ENCODE assay signal across 8 cellular contexts in the genomic region with DNA sequence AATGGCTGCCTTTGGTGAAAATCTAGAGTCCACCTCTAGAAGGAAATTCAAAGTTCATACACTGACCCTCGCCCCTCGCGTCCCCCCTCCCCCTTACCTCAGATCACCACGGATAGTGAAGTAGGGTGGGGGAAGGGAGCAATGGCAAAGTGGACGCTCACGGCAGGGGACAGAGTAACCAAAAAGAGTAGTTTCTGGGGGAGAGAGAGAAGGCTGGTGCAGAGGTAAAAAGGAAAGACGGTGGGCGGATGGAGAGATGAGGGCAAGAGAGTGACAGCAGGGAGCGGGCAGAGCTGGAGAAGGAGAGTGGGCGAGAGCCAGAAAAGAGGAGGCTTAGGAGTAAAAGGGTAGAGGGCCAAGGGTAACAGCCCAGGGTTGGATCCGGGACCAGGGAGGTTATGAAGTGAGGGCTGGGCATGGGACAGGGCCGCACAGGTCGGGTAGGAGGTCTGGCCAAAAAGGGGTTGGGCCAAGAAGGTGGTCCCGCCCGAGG. TPM values are rescaled to one million over a fixed set of nuclear protein-coding genes. Genes with fewer than 3 reads are reported as not detected.
DNase-seq lines count a peak whose midpoint lies in the region; ATAC-seq and TF ChIP-seq lines count a peak whose summit lies in the region.

No MANE protein-coding gene starts in this region.

- H3K4me1 Mint-ChIP-seq in activated naive CD8-positive, alpha-beta T cell treated with anti-CD3 and anti-CD28 coated beads, Interleukin-2, amount 10 ng/mL, durations not matched to agents 7 days and 5 days = peaks cover 18% of the 10 kb centered on the region
- peaks cover 16 to 33% of the 10 kb centered on the region in 2 donors for H3K4me1 Mint-ChIP-seq in stimulated activated naive B cell treated with anti-CD40 and anti-IgM and Interleukin-4, amounts not matched to agents 10 μg/mL and 1 μg/mL and 100 μg/mL, for 72 hours

- ATAC-seq in HG02973 (IDR thresholded peaks at IDR 0.05; ENCODE audit: unreplicated experiment) = peak; percentile 7
- ATAC-seq in activated naive CD8-positive, alpha-beta T cell treated with anti-CD3 and anti-CD28 coated beads, Interleukin-2, amount 10 ng/mL, durations not matched to agents 7 days and 5 days (ENCODE audit: low read depth) = no peak
- peak; percentile 7 to 15 for ATAC-seq in stimulated activated naive B cell treated with anti-CD40 and anti-IgM and Interleukin-4, amounts not matched to agents 10 μg/mL and 1 μg/mL and 100 μg/mL, for 72 hours (replicated peaks)

- H3K27me3 ChIP-seq in iPS-18a (ENCODE audit: control insufficient read depth, insufficient read depth, low read length) = no peaks in the 10 kb centered on the region

- peak overlapping the region; percentile 93 for H3K9ac ChIP-seq in iPS-18a (ENCODE audit: low read length)

- TF ChIP-seq CTCF in GM12864 (IDR thresholded peaks at IDR 0.05; ENCODE audit: low read depth, low read length, missing control alignments) = no peak

- peaks cover 5% of the 10 kb centered on the region for H3K4me1 ChIP-seq in iPS-18a (ENCODE audit: control insufficient read depth, low read depth, low read length)

- DNase-seq in GM12864 (ENCODE audit: low read depth) (no peak), NCI-H2029 (lab: John Stamatoyannopoulos, UW) (no peak), NCI-H2107 treated with DMSO at 0.1 percent for 48 hours (lab: John Stamatoyannopoulos, UW; ENCODE audit: unreplicated experiment) (no peak), COR-L47 (lab: John Stamatoyannopoulos, UW) (no peak)
- no peak for DNase-seq in activated naive CD8-positive, alpha-beta T cell treated with anti-CD3 and anti-CD28 coated beads, Interleukin-2, amount 10 ng/mL, durations not matched to agents 7 days and 5 days
- DNase-seq in stimulated activated naive B cell treated with anti-CD40 and anti-IgM and Interleukin-4, amounts not matched to agents 10 μg/mL and 1 μg/mL and 100 μg/mL, for 72 hours = no peak

- H3K9me3 Mint-ChIP-seq in activated naive CD8-positive, alpha-beta T cell treated with anti-CD3 and anti-CD28 coated beads, Interleukin-2, amount 10 ng/mL, durations not matched to agents 7 days and 5 days = no peaks in the 10 kb centered on the region
- no peaks in the 10 kb centered on the region for H3K9me3 Mint-ChIP-seq in stimulated activated naive B cell treated with anti-CD40 and anti-IgM and Interleukin-4, amounts not matched to agents 10 μg/mL and 1 μg/mL and 100 μg/mL, for 72 hours

- POLR2A ChIA-PET in activated naive CD8-positive, alpha-beta T cell treated with anti-CD3 and anti-CD28 coated beads, Interleukin-2, amount 10 ng/mL, durations not matched to agents 7 days and 5 days (lab: Charles Lee) = interaction anchor here (1.0 to 1.3 kb wide), 3 partner anchors 65 to 330 kb away, joined by 3 to 6 read pairs (median 3); a partner anchor contains a TSS

- H3K4me3 Mint-ChIP-seq in activated naive CD8-positive, alpha-beta T cell treated with anti-CD3 and anti-CD28 coated beads, Interleukin-2, amount 10 ng/mL, durations not matched to agents 7 days and 5 days = peak overlapping the region; percentile 94
- H3K4me3 Mint-ChIP-seq in stimulated activated naive B cell treated with anti-CD40 and anti-IgM and Interleukin-4, amounts not matched to agents 10 μg/mL and 1 μg/mL and 100 μg/mL, for 72 hours = peak overlapping the region; percentile 99 to 100

- H3K4me3 ChIP-seq in GM12864 (ENCODE audit: low read depth, low read length) = peak overlapping the region; percentile 84
- H3K4me3 ChIP-seq in iPS-18a (ENCODE audit: low read length) = peak overlapping the region; percentile 93

- H3K27me3 Mint-ChIP-seq in activated naive CD8-positive, alpha-beta T cell treated with anti-CD3 and anti-CD28 coated beads, Interleukin-2, amount 10 ng/mL, durations not matched to agents 7 days and 5 days = no peaks in the 10 kb centered on the region
- H3K27me3 Mint-ChIP-seq in stimulated activated naive B cell treated with anti-CD40 and anti-IgM and Interleukin-4, amounts not matched to agents 10 μg/mL and 1 μg/mL and 100 μg/mL, for 72 hours = no peaks in the 10 kb centered on the region

- H3K27ac Mint-ChIP-seq in activated naive CD8-positive, alpha-beta T cell treated with anti-CD3 and anti-CD28 coated beads, Interleukin-2, amount 10 ng/mL, durations not matched to agents 7 days and 5 days = peak overlapping the region; percentile 93
- H3K27ac Mint-ChIP-seq in stimulated activated naive B cell treated with anti-CD40 and anti-IgM and Interleukin-4, amounts not matched to agents 10 μg/mL and 1 μg/mL and 100 μg/mL, for 72 hours = peak overlapping the region; percentile 99

- H3K36me3 Mint-ChIP-seq in activated naive CD8-positive, alpha-beta T cell treated with anti-CD3 and anti-CD28 coated beads, Interleukin-2, amount 10 ng/mL, durations not matched to agents 7 days and 5 days = peaks cover 5% of the 10 kb centered on the region
- peaks cover 3 to 4% of the 10 kb centered on the region in 2 donors for H3K36me3 Mint-ChIP-seq in stimulated activated naive B cell treated with anti-CD40 and anti-IgM and Interleukin-4, amounts not matched to agents 10 μg/mL and 1 μg/mL and 100 μg/mL, for 72 hours

- no peaks in the 10 kb centered on the region for H3K36me3 ChIP-seq in iPS-18a (ENCODE audit: control insufficient read depth, low read depth, low read length)

- peak overlapping the region; percentile 59 for H3K27ac ChIP-seq in iPS-18a (ENCODE audit: low read length)

- H3K9me3 ChIP-seq in iPS-18a (ENCODE audit: control insufficient read depth, low read depth, low read length) = no peaks in the 10 kb centered on the region

RNA-seq across cellular contexts. Expression of a gene that starts 0.4 kb away (rescaled TPM):
- total RNA-seq in activated naive CD8-positive, alpha-beta T cell treated with anti-CD3 and anti-CD28 coated beads, Interleukin-2, amount 10 ng/mL, durations not matched to agents 7 days and 5 days = 10 to 100 TPM; 17.6 to 20.1 TPM

RNA-seq across cellular contexts. Expression of a gene that starts 0.9 kb away (rescaled TPM):
- 10 to 100 TPM; 12.0 to 15.0 TPM for total RNA-seq in activated naive CD8-positive, alpha-beta T cell treated with anti-CD3 and anti-CD28 coated beads, Interleukin-2, amount 10 ng/mL, durations not matched to agents 7 days and 5 days
